In genomic region chr4:124044867-124045266, GRCh38 we compare ENCODE assay signal across 16 cellular contexts.
DNase-seq lines count a peak whose midpoint lies in the region; ATAC-seq and TF ChIP-seq lines count a peak whose summit lies in the region.
"Had no signal": no experiment of that assay in that cellular context is flagged by ENCODE, and none has a peak within 500 bp of the region (broad histone marks: within the 10 kb centered on the region; RNA-seq: fewer than 3 reads in every experiment).

No MANE protein-coding gene starts in this region.

- no peak overlapping the region for H3K27ac ChIP-seq in HCT116 (ENCODE audit: low read depth, low read length)
- H3K27ac ChIP-seq in upper lobe of left lung: peak overlapping the region in 1 of 4 donors; percentile 21
- H3K27ac ChIP-seq: HL-60 had no signal

- BruUV-seq in HCT116 (replicated peaks; lab: Mats Ljungman, UMichigan): no TSS peak

- peaks cover 3% of the 10 kb centered on the region for H3K4me1 Mint-ChIP-seq in neural crest cell
- H3K4me1 Mint-ChIP-seq: CD4-positive, alpha-beta memory T cell had no signal

- no peak for TF ChIP-seq POLR2A in HCT116 (IDR thresholded peaks at IDR 0.05; ENCODE audit: borderline replicate concordance, extremely low read depth, insufficient read depth, insufficient read length)
- TF ChIP-seq POLR2A in upper lobe of left lung (IDR thresholded peaks at IDR 0.05): no peak

- no peak for TF ChIP-seq CTCF in HCT116 (IDR thresholded peaks at IDR 0.05 in 2 of 3, conservative IDR thresholded peaks at IDR 0.05 in 1 of 3; ENCODE audit: borderline replicate concordance in 1 of 3, insufficient read depth in 1 of 3, low read depth in 2 of 3, low read length in 2 of 3)
- peak; percentile 34 for TF ChIP-seq CTCF in neural crest cell (conservative IDR thresholded peaks at IDR 0.05)
- no peak for TF ChIP-seq CTCF in upper lobe of left lung (IDR thresholded peaks at IDR 0.05)

- H3K4me3 ChIP-seq in HCT116 (replicated peaks in 1 of 2; ENCODE audit: low read depth in 1 of 2, low read length in 2 of 2): no peak overlapping the region
- no peak overlapping the region for H3K4me3 ChIP-seq in upper lobe of left lung

- H2AFZ ChIP-seq in HCT116 (ENCODE audit: low read depth, low read length, poor library complexity, severe bottlenecking): no peak overlapping the region

- DNase-seq in HCT116 (ENCODE audit: low read depth, low spot score): no peak
- peak; percentile 1 for DNase-seq in NCI-H69 (lab: John Stamatoyannopoulos, UW)
- DNase-seq in neural crest cell (ENCODE audit: low read depth, low spot score): no peak
- DNase-seq in KBM-7: no peak
- no peak for DNase-seq in NCI-H2227 treated with DMSO at 0.1 percent for 48 hours (lab: John Stamatoyannopoulos, UW)
- no peak for DNase-seq in upper lobe of left lung
- DNase-seq: BE2C; CD4-positive, alpha-beta memory T cell; Kasumi-1; NCI-H1417; NCI-H2029; NCI-H2171 treated with DMSO at 0.1 percent for 48 hours; NCI-H510A treated with DMSO at 0.1 percent for 48 hours; PC-3 had no signal

- H3K4me3 Mint-ChIP-seq in neural crest cell: no peak overlapping the region
- H3K4me3 Mint-ChIP-seq: CD4-positive, alpha-beta memory T cell had no signal

- H3K9me3 ChIP-seq in HCT116 (ENCODE audit: control insufficient read depth in 1 of 2, insufficient read depth in 1 of 2, low read depth in 1 of 2, low read length in 2 of 2) (no peaks in the 10 kb centered on the region), upper lobe of left lung (no peaks in the 10 kb centered on the region)
- H3K9me3 ChIP-seq: BE2C had no signal

- intact Hi-C loops in HCT116 (cut with micrococcal nuclease): no loop called here

- H3K9ac ChIP-seq in HCT116 (ENCODE audit: low read length): no peak overlapping the region

- H3K27me3 Mint-ChIP-seq in neural crest cell (ENCODE audit: low read depth): no peaks in the 10 kb centered on the region
- H3K27me3 Mint-ChIP-seq: CD4-positive, alpha-beta memory T cell had no signal

- H3K4me1 ChIP-seq in HCT116 (ENCODE audit: control insufficient read depth in 1 of 2, insufficient read depth in 2 of 2, low read length in 2 of 2) (no peaks in the 10 kb centered on the region), upper lobe of left lung (no peaks in the 10 kb centered on the region)
- H3K4me1 ChIP-seq: BE2C had no signal

- 79 to 88% methylated on average over 2 to 5 of the region's 5 CpGs for WGBS in upper lobe of left lung, 2 donors

- H3K9me3 Mint-ChIP-seq in neural crest cell: peaks cover 19% of the 10 kb centered on the region

- H3K79me2 ChIP-seq in HCT116 (ENCODE audit: insufficient read depth, low read length): no peaks in the 10 kb centered on the region

- RAD21 ChIA-PET in HCT116 (lab: Charles Lee; ENCODE audit: low non-redundant PET in 1 of 2, low total read pairs in 2 of 2, uncharacterized antibody in 2 of 2, unreplicated experiment in 2 of 2): no interaction called here

- H3K27me3 ChIP-seq in HCT116 (ENCODE audit: insufficient read depth, low read length): no peaks in the 10 kb centered on the region
- no peaks in the 10 kb centered on the region for H3K27me3 ChIP-seq in upper lobe of left lung
- H3K27me3 ChIP-seq: BE2C had no signal

- no peak for TF ChIP-seq EP300 in upper lobe of left lung (IDR thresholded peaks at IDR 0.05)

- CTCF ChIA-PET in HCT116 (lab: Charles Lee): no interaction called here

- ATAC-seq in HCT116: peak; percentile 32; the same call in 1 of the 2 replicates
- peak; percentile 85 for ATAC-seq in esophagus mucosa
- ATAC-seq in upper lobe of left lung (ENCODE audit: low FRiP score in 2 of 2): no peak
- ATAC-seq: PC-3 had no signal

- in situ Hi-C loops in KBM-7 (cut with MboI; ENCODE audit: low pct_unique_long_range_greater_than_20kb, low sequenced_read_pairs): no loop called here

- POLR2A ChIA-PET in HCT116 (lab: Charles Lee): no interaction called here

- H4K20me1 ChIP-seq in HCT116 (ENCODE audit: insufficient read depth): no peaks in the 10 kb centered on the region

- peaks cover 20% of the 10 kb centered on the region for H3K36me3 Mint-ChIP-seq in neural crest cell (ENCODE audit: low read depth)
- H3K36me3 Mint-ChIP-seq: CD4-positive, alpha-beta memory T cell had no signal

- H3K4me2 ChIP-seq in HCT116 (ENCODE audit: low read length): no peak overlapping the region

- H3K27ac Mint-ChIP-seq in neural crest cell (ENCODE audit: unreplicated experiment): no peak overlapping the region
- H3K27ac Mint-ChIP-seq: CD4-positive, alpha-beta memory T cell had no signal

- H3K9me2 ChIP-seq in HCT116 (ENCODE audit: insufficient read depth): no peaks in the 10 kb centered on the region

- H3K36me3 ChIP-seq in HCT116 (ENCODE audit: control insufficient read depth in 1 of 2, insufficient read depth in 2 of 2, low read length in 2 of 2) (no peaks in the 10 kb centered on the region), upper lobe of left lung (no peaks in the 10 kb centered on the region)
- H3K36me3 ChIP-seq: BE2C had no signal

- TF ChIP-seq RAD21 in HCT116 (IDR thresholded peaks at IDR 0.05; ENCODE audit: low read depth): no peak

TF ChIP-seq in HCT116, 20 proteins besides CTCF, POLR2A, EP300 and RAD21:
- TF ChIP-seq FOSL1 (IDR thresholded peaks at IDR 0.05; ENCODE audit: low read depth) (no peak), ELF1 (IDR thresholded peaks at IDR 0.05; ENCODE audit: borderline replicate concordance, low read depth) (no peak), JUND (IDR thresholded peaks at IDR 0.05) (no peak), EZH2phosphoT487 (IDR thresholded peaks at IDR 0.05; ENCODE audit: borderline replicate concordance) (no peak), ZFX (IDR thresholded peaks at IDR 0.05) (no peak), ZNF274 (IDR thresholded peaks at IDR 0.05; ENCODE audit: low read depth, low read length) (no peak), SP1 (IDR thresholded peaks at IDR 0.05; ENCODE audit: low read depth) (no peak), TCF7L2 (IDR thresholded peaks at IDR 0.05; ENCODE audit: borderline replicate concordance, extremely low read depth, insufficient read depth, insufficient read length) (no peak), YY1 (IDR thresholded peaks at IDR 0.05; ENCODE audit: extremely low read depth, insufficient replicate concordance, low read depth, low read length) (no peak), MAX (IDR thresholded peaks at IDR 0.05) (no peak), CBX3 (IDR thresholded peaks at IDR 0.05; ENCODE audit: low read depth) (no peak), ATF3 (IDR thresholded peaks at IDR 0.05) (no peak), CEBPB (IDR thresholded peaks at IDR 0.05; ENCODE audit: low read depth) (no peak)

Comparison
In these comparisons a context has a peak if more than half of its experiments do, and no peak if none do; other contexts are left out.
1. ATAC-seq: peak in HCT116 (single experiment) and esophagus mucosa (single experiment); none in upper lobe of left lung (0 of 2).